10 cellular contexts compared by ENCODE assay signal in genomic region chr1:109802136-109802900, GRCh38. TPM values are rescaled to one million over a fixed set of nuclear protein-coding genes. Genes with fewer than 3 reads are reported as not detected.
A peak's percentile ranks its signal among the peaks of the same experiment; 100 is the strongest.
DNase-seq lines count a peak whose midpoint lies in the region; ATAC-seq and TF ChIP-seq lines count a peak whose summit lies in the region.
"Had no signal": no experiment of that assay in that cellular context is flagged by ENCODE, and none has a peak within 500 bp of the region (broad histone marks: within the 10 kb centered on the region; RNA-seq: fewer than 3 reads in every experiment).

No MANE protein-coding gene starts in this region.

- H3K4me3 ChIP-seq in GM23338: no peak overlapping the region
- no peak overlapping the region for H3K4me3 ChIP-seq in effector memory CD4-positive, alpha-beta T cell (ENCODE audit: insufficient read depth, low read depth, low read length, poor library complexity, severe bottlenecking)
- H3K4me3 ChIP-seq: adrenal gland had no signal

- no peak for TF ChIP-seq CTCF in GM23338 (conservative IDR thresholded peaks at IDR 0.05; ENCODE audit: low read depth in 2 of 2)

- H3K9me2 ChIP-seq in GM23338 (ENCODE audit: insufficient read depth): no peaks in the 10 kb centered on the region

- no peak overlapping the region for H3K4me2 ChIP-seq in GM23338

- no peaks in the 10 kb centered on the region for H3K9me3 ChIP-seq in effector memory CD4-positive, alpha-beta T cell (ENCODE audit: control insufficient read depth, low read length)
- H3K9me3 ChIP-seq: adrenal gland had no signal

- no peak overlapping the region for H3K27ac ChIP-seq in GM23338 (ENCODE audit: low read depth)
- H3K27ac ChIP-seq in effector memory CD4-positive, alpha-beta T cell (ENCODE audit: insufficient read depth, low read length, poor library complexity, severe bottlenecking): peak overlapping the region; percentile 64
- H3K27ac ChIP-seq: adrenal gland had no signal

- H3K79me2 ChIP-seq in GM23338 (replicated peaks; ENCODE audit: insufficient read depth): no peaks in the 10 kb centered on the region

- H3F3A ChIP-seq in GM23338 (replicated peaks; ENCODE audit: low read depth): no peaks in the 10 kb centered on the region

- H2AFZ ChIP-seq in GM23338: peak overlapping the region; percentile 38; the same call in 1 of the 2 replicates

- H3K27me3 ChIP-seq in GM23338 (ENCODE audit: insufficient read depth): no peaks in the 10 kb centered on the region
- H3K27me3 ChIP-seq in effector memory CD4-positive, alpha-beta T cell (replicated peaks; ENCODE audit: control insufficient read depth, insufficient read depth, low read length, poor library complexity, severe bottlenecking): no peaks in the 10 kb centered on the region
- H3K27me3 ChIP-seq: adrenal gland had no signal

- no peaks in the 10 kb centered on the region for H3K4me1 Mint-ChIP-seq in GM23338
- peaks cover 92% of the 10 kb centered on the region for H3K4me1 Mint-ChIP-seq in activated CD8-positive, alpha-beta memory T cell treated with anti-CD3 and anti-CD28 coated beads, Interleukin-2, amount 10 ng/mL, durations not matched to agents 7 days and 5 days

- H3K36me3 ChIP-seq in GM23338 (ENCODE audit: insufficient read depth): no peaks in the 10 kb centered on the region
- H3K36me3 ChIP-seq in effector memory CD4-positive, alpha-beta T cell (ENCODE audit: control insufficient read depth, insufficient read depth, low read length): no peaks in the 10 kb centered on the region
- H3K36me3 ChIP-seq: adrenal gland had no signal

- no peak overlapping the region for H3K27ac Mint-ChIP-seq in GM23338
- peak overlapping the region; percentile 99 for H3K27ac Mint-ChIP-seq in activated CD8-positive, alpha-beta memory T cell treated with anti-CD3 and anti-CD28 coated beads, Interleukin-2, amount 10 ng/mL, durations not matched to agents 7 days and 5 days

- H3K9me3 Mint-ChIP-seq in GM23338: no peaks in the 10 kb centered on the region
- H3K9me3 Mint-ChIP-seq in activated CD8-positive, alpha-beta memory T cell treated with anti-CD3 and anti-CD28 coated beads, Interleukin-2, amount 10 ng/mL, durations not matched to agents 7 days and 5 days (ENCODE audit: low read depth): no peaks in the 10 kb centered on the region

- CTCF ChIA-PET in activated CD8-positive, alpha-beta memory T cell treated with anti-CD3 and anti-CD28 coated beads, Interleukin-2, amount 10 ng/mL, durations not matched to agents 7 days and 5 days (lab: Charles Lee): interaction anchor here (0.8 to 8.5 kb wide), 9 partner anchors 11 to 182 kb away, joined by 3 to 111 read pairs (median 6); partner anchors contain the start of gene AHCYL1

- no peaks in the 10 kb centered on the region for H3K4me1 ChIP-seq in GM23338 (ENCODE audit: insufficient read depth)
- H3K4me1 ChIP-seq in effector memory CD4-positive, alpha-beta T cell (ENCODE audit: control insufficient read depth, insufficient read depth, low read length, poor library complexity, severe bottlenecking): peaks cover 74% of the 10 kb centered on the region
- H3K4me1 ChIP-seq: adrenal gland had no signal

- ATAC-seq in GM23338: peak; percentile 38
- peak; percentile 74 for ATAC-seq in activated CD8-positive, alpha-beta memory T cell treated with anti-CD3 and anti-CD28 coated beads, Interleukin-2, amount 10 ng/mL, durations not matched to agents 7 days and 5 days
- ATAC-seq in HG03571 (IDR thresholded peaks at IDR 0.05; ENCODE audit: unreplicated experiment): no peak

- DNase-seq in GM23338 (ENCODE audit: low spot score): no peak
- DNase-seq in activated CD8-positive, alpha-beta memory T cell treated with anti-CD3 and anti-CD28 coated beads, Interleukin-2, amount 10 ng/mL, durations not matched to agents 7 days and 5 days: peak; percentile 77
- DNase-seq in effector memory CD4-positive, alpha-beta T cell: peak; percentile 26 to 48 (median 34)
- DNase-seq in stimulated activated CD4-positive, alpha-beta T cell treated with anti-CD3 and anti-CD28 coated beads, Interleukin-2, amount 100 ng/mL, for 24 hours: peak; percentile 35 to 52
- DNase-seq in NCI-H1048 (lab: John Stamatoyannopoulos, UW): no peak
- DNase-seq in amniotic stem cell (lab: John Stamatoyannopoulos, UW): no peak
- no peak for DNase-seq in NCI-H345 (lab: John Stamatoyannopoulos, UW)
- DNase-seq: NCI-H69 had no signal

- H3K36me3 Mint-ChIP-seq in GM23338 (ENCODE audit: low read depth): no peaks in the 10 kb centered on the region
- H3K36me3 Mint-ChIP-seq in activated CD8-positive, alpha-beta memory T cell treated with anti-CD3 and anti-CD28 coated beads, Interleukin-2, amount 10 ng/mL, durations not matched to agents 7 days and 5 days: peaks cover 3% of the 10 kb centered on the region

- no peak overlapping the region for H3K4me3 Mint-ChIP-seq in GM23338
- peak overlapping the region; percentile 75 for H3K4me3 Mint-ChIP-seq in activated CD8-positive, alpha-beta memory T cell treated with anti-CD3 and anti-CD28 coated beads, Interleukin-2, amount 10 ng/mL, durations not matched to agents 7 days and 5 days

- peaks cover 4% of the 10 kb centered on the region for H3K27me3 Mint-ChIP-seq in GM23338 (ENCODE audit: insufficient read depth, low read depth, poor library complexity)
- H3K27me3 Mint-ChIP-seq in activated CD8-positive, alpha-beta memory T cell treated with anti-CD3 and anti-CD28 coated beads, Interleukin-2, amount 10 ng/mL, durations not matched to agents 7 days and 5 days: no peaks in the 10 kb centered on the region

- H4K20me1 ChIP-seq in GM23338 (replicated peaks; ENCODE audit: insufficient read depth): no peaks in the 10 kb centered on the region

TF ChIP-seq in GM23338, 12 proteins besides CTCF, POLR2A, EP300 and RAD21 (continues in another document):
- no peak for TF ChIP-seq EZH2phosphoT487 (IDR thresholded peaks at IDR 0.05; ENCODE audit: unreplicated experiment)
- no peak for TF ChIP-seq NANOG (IDR thresholded peaks at IDR 0.05; ENCODE audit: borderline replicate concordance)
- no peak for TF ChIP-seq REST (IDR thresholded peaks at IDR 0.05; ENCODE audit: unreplicated experiment)
- no peak for TF ChIP-seq POLR2AphosphoS5 (IDR thresholded peaks at IDR 0.05; ENCODE audit: low read depth)
- TF ChIP-seq CREB1 (CRISPR knock-in tag; IDR thresholded peaks at IDR 0.05; ENCODE audit: low read depth): no peak

RNA-seq across cellular contexts. Expression of gene EPS8L3, which starts 38.6 kb away (rescaled TPM):
- not detected in 2 replicates for total RNA-seq in GM23338 (2014; rRNA removed; shearing (Covaris generic))
- polyA plus RNA-seq in GM23338 (2016; fragmentation: Nextera tagmentation; extraction: Ambion mirVana): not detected in 2 replicates
- not detected for total RNA-seq in activated CD8-positive, alpha-beta memory T cell treated with anti-CD3 and anti-CD28 coated beads, Interleukin-2, amount 10 ng/mL, durations not matched to agents 7 days and 5 days

Comparison
In these comparisons a context has a peak if more than half of its experiments do, and no peak if none do; other contexts are left out.
1. DNase-seq: peak in activated CD8-positive, alpha-beta memory T cell treated with anti-CD3 and anti-CD28 coated beads, Interleukin-2, amount 10 ng/mL, durations not matched to agents 7 days and 5 days (single experiment), effector memory CD4-positive, alpha-beta T cell (3 of 3) and stimulated activated CD4-positive, alpha-beta T cell treated with anti-CD3 and anti-CD28 coated beads, Interleukin-2, amount 100 ng/mL, for 24 hours (2 of 2); none in GM23338 (single experiment), NCI-H1048 (single experiment), amniotic stem cell (single experiment) and NCI-H345 (single experiment).